Comparison of ENCODE assay signal across 28 cellular contexts in the genomic region with DNA sequence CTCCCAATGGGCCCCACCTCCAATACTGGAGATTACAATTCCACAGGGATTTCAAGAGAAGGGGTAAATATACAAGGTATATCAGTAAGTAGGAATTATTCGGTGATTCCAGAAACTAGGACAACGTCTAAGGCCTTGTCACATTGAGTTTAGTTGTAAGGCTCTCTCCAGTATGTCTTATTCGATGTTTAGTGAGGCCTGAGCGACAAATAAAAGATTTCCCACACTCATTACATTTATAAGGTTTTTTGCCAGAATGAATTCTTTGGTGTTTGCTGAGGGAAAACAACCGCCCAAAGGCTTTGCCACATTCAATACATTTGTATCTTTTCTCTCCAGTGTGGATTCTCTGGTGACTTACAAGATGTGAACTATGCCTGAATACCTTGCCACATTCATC.
"Had no signal": no experiment of that assay in that cellular context is flagged by ENCODE, and none has a peak within 500 bp of the region (broad histone marks: within the 10 kb centered on the region; RNA-seq: fewer than 3 reads in every experiment).

No MANE protein-coding gene starts in this region.

- H3K27me3 Mint-ChIP-seq: activated CD4-positive, alpha-beta T cell treated with anti-CD3 and anti-CD28 coated beads for 36 hours; activated naive CD8-positive, alpha-beta T cell treated with anti-CD3 and anti-CD28 coated beads for 36 hours; naive thymus-derived CD8-positive, alpha-beta T cell had no signal

- H3K79me2 ChIP-seq: parathyroid adenoma had no signal

- H3K27ac Mint-ChIP-seq: activated CD4-positive, alpha-beta T cell treated with anti-CD3 and anti-CD28 coated beads for 36 hours; activated naive CD4-positive, alpha-beta T cell treated with anti-CD3 and anti-CD28 coated beads for 36 hours; activated naive CD8-positive, alpha-beta T cell treated with anti-CD3 and anti-CD28 coated beads for 36 hours; activated T-helper 1 cell treated with anti-CD3 and anti-CD28 coated beads, Interleukin-12 subunit alpha, Interleukin-12 subunit beta, Interleukin-2, Interleukin-4 antibody, amounts not matched to agents 30 ng/mL and 10 ng/mL and 1 ng/mL, durations not matched to agents 14 hours and 24 hours and 36 hours; naive thymus-derived CD8-positive, alpha-beta T cell; T-helper 2 cell treated with Interferon-gamma antibody and Interleukin-4, amounts not matched to agents 5 μg/mL and 100 μg/mL, for 36 hours had no signal

- H3K9ac ChIP-seq: parathyroid adenoma had no signal

- H3K27me3 ChIP-seq: brain microvascular endothelial cell, esophagus muscularis mucosa, foreskin keratinocyte, heart left ventricle, left lung, spleen, thyroid gland, upper lobe of left lung, vagina had no signal

- H3K4me1 ChIP-seq: esophagus muscularis mucosa, foreskin keratinocyte, heart left ventricle, left lung, parathyroid adenoma, psoas muscle, spleen, thyroid gland, upper lobe of left lung, vagina had no signal

- H3K4me3 Mint-ChIP-seq: activated CD4-positive, alpha-beta T cell treated with anti-CD3 and anti-CD28 coated beads for 36 hours; activated naive CD4-positive, alpha-beta T cell treated with anti-CD3 and anti-CD28 coated beads for 36 hours; activated naive CD8-positive, alpha-beta T cell treated with anti-CD3 and anti-CD28 coated beads for 36 hours; activated T-helper 1 cell treated with anti-CD3 and anti-CD28 coated beads, Interleukin-12 subunit alpha, Interleukin-12 subunit beta, Interleukin-2, Interleukin-4 antibody, amounts not matched to agents 30 ng/mL and 10 ng/mL and 1 ng/mL, durations not matched to agents 14 hours and 24 hours and 36 hours; neural crest cell; T-helper 2 cell treated with Interferon-gamma antibody and Interleukin-4, amounts not matched to agents 5 μg/mL and 100 μg/mL, for 36 hours had no signal

- H3K4me3 ChIP-seq: esophagus muscularis mucosa, heart left ventricle, left lung, psoas muscle, thyroid gland, upper lobe of left lung, vagina had no signal

- ATAC-seq: activated CD4-positive, alpha-beta T cell treated with anti-CD3 and anti-CD28 coated beads for 36 hours; foreskin keratinocyte; heart left ventricle; left lung; naive thymus-derived CD8-positive, alpha-beta T cell; psoas muscle; stimulated activated naive CD8-positive, alpha-beta T cell treated with anti-CD3 and anti-CD28 coated beads, Interleukin-15, Interleukin-2, amounts not matched to agents 100 U/mL and 50 U/mL, for 24 hours had no signal

- DNase-seq: activated CD4-positive, alpha-beta T cell treated with anti-CD3 and anti-CD28 coated beads for 36 hours; activated CD4-positive, alpha-beta T cell treated with anti-CD3 and anti-CD28 coated beads, Interleukin-2, amount 50 U/mL, for 4 hours; activated CD4-positive, CD25-positive, alpha-beta regulatory T cell; activated CD8-positive, alpha-beta memory T cell treated with anti-CD3 and anti-CD28 coated beads for 24 hours; activated effector memory CD4-positive, alpha-beta T cell treated with anti-CD3 and anti-CD28 coated beads, Interleukin-2, amount 50 U/mL, for 16 hours; activated naive CD4-positive, alpha-beta T cell treated with anti-CD3 and anti-CD28 coated beads for 36 hours; activated naive CD8-positive, alpha-beta T cell treated with anti-CD3 and anti-CD28 coated beads for 36 hours; activated T-cell treated with anti-CD3 and anti-CD28 coated beads, Interleukin-2, amount 50 U/mL, for 1 hour; brain microvascular endothelial cell; cortex of kidney; foreskin keratinocyte; heart left ventricle; hypothalamus; left lung; naive thymus-derived CD8-positive, alpha-beta T cell; occipital lobe; psoas muscle; spleen; stimulated activated naive CD8-positive, alpha-beta T cell treated with anti-CD3 and anti-CD28 coated beads, Interleukin-15, Interleukin-2, amounts not matched to agents 100 U/mL and 50 U/mL, for 24 hours; T-helper 1 cell; thyroid gland; upper lobe of left lung had no signal

- H2AFZ ChIP-seq: parathyroid adenoma had no signal

- H3K4me1 Mint-ChIP-seq: activated CD4-positive, alpha-beta T cell treated with anti-CD3 and anti-CD28 coated beads for 36 hours; activated naive CD8-positive, alpha-beta T cell treated with anti-CD3 and anti-CD28 coated beads for 36 hours; naive thymus-derived CD8-positive, alpha-beta T cell; neural crest cell had no signal

- H3K27ac ChIP-seq: brain microvascular endothelial cell, esophagus muscularis mucosa, foreskin keratinocyte, heart left ventricle, left lung, parathyroid adenoma, psoas muscle, spleen, thyroid gland, upper lobe of left lung, vagina had no signal
